Comparison of ENCODE assay signal across 14 cellular contexts in genomic region chr14:90450667-90451066, GRCh38. TPM values are rescaled to one million over a fixed set of nuclear protein-coding genes. Genes with fewer than 3 reads are reported as not detected.
A peak's percentile ranks its signal among the peaks of the same experiment; 100 is the strongest.
DNase-seq lines count a peak whose midpoint lies in the region; ATAC-seq and TF ChIP-seq lines count a peak whose summit lies in the region.
"Had no signal": no experiment of that assay in that cellular context is flagged by ENCODE, and none has a peak within 500 bp of the region (broad histone marks: within the 10 kb centered on the region; RNA-seq: fewer than 3 reads in every experiment).

No MANE protein-coding gene starts in this region.

- TF ChIP-seq EP300 in neural cell (conservative IDR thresholded peaks at IDR 0.05; ENCODE audit: poor library complexity, severe bottlenecking), result no peak

- 87% methylated on average over 3 of the region's 3 CpGs for WGBS in body of pancreas, 2 donors

- H3K9me2 ChIP-seq in neural cell (ENCODE audit: insufficient read depth, low read length), result no peaks in the 10 kb centered on the region

- H3F3A ChIP-seq in neural cell (ENCODE audit: insufficient read depth, low read length, poor library complexity, severe bottlenecking), result no peaks in the 10 kb centered on the region

- H3K36me3 Mint-ChIP-seq in osteocyte (ENCODE audit: unreplicated experiment), result peaks cover 2% of the 10 kb centered on the region

- H2AFZ ChIP-seq in neural cell (ENCODE audit: low read depth, low read length), result no peak overlapping the region

- H3K9me3 Mint-ChIP-seq in osteocyte (ENCODE audit: unreplicated experiment), result peaks cover 11% of the 10 kb centered on the region
- H3K9me3 Mint-ChIP-seq: CD8-positive, alpha-beta memory T cell had no signal

- DNase-seq in NCI-H69 (lab: John Stamatoyannopoulos, UW), result peak; percentile 74
- no peak for DNase-seq in body of pancreas
- DNase-seq in osteocyte (ENCODE audit: extremely low spot score, unreplicated experiment), result no peak
- DNase-seq in foreskin fibroblast, result no peak
- DNase-seq: BE2C; Caco-2; CD8-positive, alpha-beta memory T cell; HCEC 1CT; HFFc6 had no signal

- peaks cover 59% of the 10 kb centered on the region for H3K4me1 ChIP-seq in BLaER1
- peaks cover 31 to 65% (median 62%) of the 10 kb centered on the region in 10 experiments for H3K4me1 ChIP-seq in BLaER1 treated with 17β-estradiol and CSF1 and Interleukin-3, amounts not matched to agents 10 nM and 100 nM
- peaks cover 20% of the 10 kb centered on the region for H3K4me1 ChIP-seq in body of pancreas
- H3K4me1 ChIP-seq: A549 had no signal

- H3K9me3 ChIP-seq in BLaER1, result peaks cover 29% of the 10 kb centered on the region
- peaks cover 24 to 34% (median 31%) of the 10 kb centered on the region in 11 experiments for H3K9me3 ChIP-seq in BLaER1 treated with 17β-estradiol and CSF1 and Interleukin-3, amounts not matched to agents 10 nM and 100 nM (replicated peaks in 1 of 11)
- H3K9me3 ChIP-seq in neural cell (ENCODE audit: low read length), result peaks cover 5% of the 10 kb centered on the region
- H3K9me3 ChIP-seq in body of pancreas, result no peaks in the 10 kb centered on the region
- H3K9me3 ChIP-seq: BE2C, Caco-2 had no signal

- intact Hi-C loops in body of pancreas (cut with DNase I), result no loop called here

- no peak overlapping the region for H3K4me3 Mint-ChIP-seq in osteocyte (ENCODE audit: unreplicated experiment)
- H3K4me3 Mint-ChIP-seq: CD8-positive, alpha-beta memory T cell; HFFc6 had no signal

- H3K27me3 Mint-ChIP-seq in osteocyte (ENCODE audit: unreplicated experiment), result peaks cover 5% of the 10 kb centered on the region

- no peak overlapping the region for H3K27ac Mint-ChIP-seq in osteocyte (ENCODE audit: unreplicated experiment)
- H3K27ac Mint-ChIP-seq: CD8-positive, alpha-beta memory T cell; HFFc6 had no signal

- no peak overlapping the region for H3K4me3 ChIP-seq in BLaER1
- H3K4me3 ChIP-seq in BLaER1 treated with 17β-estradiol and CSF1 and Interleukin-3, amounts not matched to agents 10 nM and 100 nM, result no peak overlapping the region
- no peak overlapping the region for H3K4me3 ChIP-seq in neural cell (ENCODE audit: low read length)
- no peak overlapping the region for H3K4me3 ChIP-seq in body of pancreas
- no peak overlapping the region for H3K4me3 ChIP-seq in foreskin fibroblast (ENCODE audit: low read depth in 1 of 2, low read length in 2 of 2)
- H3K4me3 ChIP-seq: A549 had no signal

- H3K27ac ChIP-seq in BLaER1 (peak overlapping the region; percentile 76), neural cell (ENCODE audit: low read length) (no peak overlapping the region), body of pancreas (no peak overlapping the region)
- H3K27ac ChIP-seq in BLaER1 treated with 17β-estradiol and CSF1 and Interleukin-3, amounts not matched to agents 10 nM and 100 nM, result peak overlapping the region in 7 of 11 experiments; percentile 10 to 70 (median 42); a peak in 12 of 22 replicates
- H3K27ac ChIP-seq: A549 had no signal

- H3K9ac ChIP-seq in BLaER1 (no peak overlapping the region), neural cell (ENCODE audit: low read length) (no peak overlapping the region)
- 0 out of 22 replicates have a peak overlapping the region, but pooled peaks of 1 of the 11 experiments have one; percentile 12 for H3K9ac ChIP-seq in BLaER1 treated with 17β-estradiol and CSF1 and Interleukin-3, amounts not matched to agents 10 nM and 100 nM

- H3K4me1 Mint-ChIP-seq in osteocyte (ENCODE audit: unreplicated experiment), result no peaks in the 10 kb centered on the region
- H3K4me1 Mint-ChIP-seq: CD8-positive, alpha-beta memory T cell had no signal

- ATAC-seq in body of pancreas, result no peak
- ATAC-seq: A549, HepG2 had no signal

- TF ChIP-seq CTCF in neural cell (IDR thresholded peaks at IDR 0.05; ENCODE audit: poor library complexity, severe bottlenecking) (no peak), body of pancreas (IDR thresholded peaks at IDR 0.05) (no peak), osteocyte (IDR thresholded peaks at IDR 0.05) (no peak), foreskin fibroblast (IDR thresholded peaks at IDR 0.05; ENCODE audit: low read depth, low read length) (no peak)

- no peaks in the 10 kb centered on the region for H4K20me1 ChIP-seq in BLaER1
- H4K20me1 ChIP-seq in BLaER1 treated with 17β-estradiol and CSF1 and Interleukin-3, amounts not matched to agents 10 nM and 100 nM, result no peaks in the 10 kb centered on the region
- H4K20me1 ChIP-seq in neural cell (ENCODE audit: insufficient read depth), result no peaks in the 10 kb centered on the region

- H3K36me3 ChIP-seq in BLaER1 (no peaks in the 10 kb centered on the region), neural cell (ENCODE audit: insufficient read depth, low read length) (no peaks in the 10 kb centered on the region), body of pancreas (replicated peaks in 1 of 2; ENCODE audit: insufficient read depth in 1 of 2, low read depth in 2 of 2) (no peaks in the 10 kb centered on the region)
- peaks cover 0 to 9% (median 0%) of the 10 kb centered on the region in 11 experiments; a peak in 4 of 22 replicates for H3K36me3 ChIP-seq in BLaER1 treated with 17β-estradiol and CSF1 and Interleukin-3, amounts not matched to agents 10 nM and 100 nM
- H3K36me3 ChIP-seq: BE2C had no signal

- peak overlapping the region; percentile 84; the same call in 1 of the 2 replicates for H3K4me2 ChIP-seq in BLaER1
- H3K4me2 ChIP-seq in BLaER1 treated with 17β-estradiol and CSF1 and Interleukin-3, amounts not matched to agents 10 nM and 100 nM, result peak overlapping the region in 9 of 11 experiments; percentile 70 to 87 (median 79); a peak in 16 of 22 replicates
- no peak overlapping the region for H3K4me2 ChIP-seq in neural cell (ENCODE audit: low read length)
- H3K4me2 ChIP-seq: A549 had no signal

- H3K27me3 ChIP-seq in BLaER1, result no peaks in the 10 kb centered on the region
- H3K27me3 ChIP-seq in BLaER1 treated with 17β-estradiol and CSF1 and Interleukin-3, amounts not matched to agents 10 nM and 100 nM, result no peaks in the 10 kb centered on the region
- H3K27me3 ChIP-seq in neural cell (ENCODE audit: insufficient read depth, low read depth, low read length), result no peaks in the 10 kb centered on the region
- H3K27me3 ChIP-seq in body of pancreas, result no peaks in the 10 kb centered on the region
- H3K27me3 ChIP-seq: BE2C had no signal

- no peak for TF ChIP-seq POLR2A in body of pancreas (IDR thresholded peaks at IDR 0.05)

- H3K79me2 ChIP-seq in neural cell (replicated peaks; ENCODE audit: insufficient read depth, low read length), result no peaks in the 10 kb centered on the region

- no peak for TF ChIP-seq RAD21 in neural cell (conservative IDR thresholded peaks at IDR 0.05)

TF ChIP-seq in neural cell, 6 proteins besides CTCF, POLR2A, EP300 and RAD21:
- TF ChIP-seq EZH2 (IDR thresholded peaks at IDR 0.05; ENCODE audit: borderline replicate concordance, insufficient read depth, low read length, poor library complexity, severe bottlenecking) (no peak), POLR2AphosphoS5 (IDR thresholded peaks at IDR 0.05) (peak; percentile 69)

RNA-seq across cellular contexts. Expression of gene CALM1, which starts 53.8 kb away (rescaled TPM):
- 282 and 373 TPM in 2 replicates for polyA plus RNA-seq in neural cell
- 275 and 313 TPM in 2 replicates for polyA minus RNA-seq in neural cell
- 100 to 1,000 TPM; 137 to 199 TPM for total RNA-seq in body of pancreas
- total RNA-seq in osteocyte, result 184 and 199 TPM in 2 replicates

Comparison
In these comparisons a context has a peak if more than half of its experiments do, and no peak if none do; other contexts are left out.
1. H3K27ac ChIP-seq: peak in BLaER1 (single experiment) and BLaER1 treated with 17β-estradiol and CSF1 and Interleukin-3, amounts not matched to agents 10 nM and 100 nM (7 of 11); none in neural cell (single experiment) and body of pancreas (0 of 4).